Comparison of ENCODE assay signal across 8 cellular contexts in genomic region chr1:181023265-181024057, GRCh38. TPM values are rescaled to one million over a fixed set of nuclear protein-coding genes. Genes with fewer than 3 reads are reported as not detected.
DNase-seq lines count a peak whose midpoint lies in the region; ATAC-seq and TF ChIP-seq lines count a peak whose summit lies in the region.

No MANE protein-coding gene starts in this region.

- no peak for ATAC-seq in stimulated activated naive B cell treated with anti-CD40 and anti-IgM and Interleukin-4, amounts not matched to agents 10 μg/mL and 1 μg/mL and 100 μg/mL, for 72 hours (replicated peaks)
- no peak for ATAC-seq in GM19397 (IDR thresholded peaks at IDR 0.05; ENCODE audit: unreplicated experiment)
- ATAC-seq in GM18505 (IDR thresholded peaks at IDR 0.05; ENCODE audit: unreplicated experiment): no peak

- no peaks in the 10 kb centered on the region for H3K36me3 ChIP-seq in SU-DHL-6 (ENCODE audit: low read length)

- TF ChIP-seq POLR2A in GM18505 (IDR thresholded peaks at IDR 0.05; ENCODE audit: borderline replicate concordance, extremely low read depth, insufficient read depth, insufficient read length): no peak

- TF ChIP-seq CTCF in SU-DHL-6 (IDR thresholded peaks at IDR 0.05; ENCODE audit: insufficient read depth, low read length, poor library complexity, severe bottlenecking): no peak
- no peak for TF ChIP-seq CTCF in glutamatergic neuron (IDR thresholded peaks at IDR 0.05; ENCODE audit: partially characterized antibody, unreplicated experiment)

- no peaks in the 10 kb centered on the region for H3K9me2 ChIP-seq in SU-DHL-6 (replicated peaks; ENCODE audit: insufficient read depth, low read length)

- peaks cover 11% of the 10 kb centered on the region for H3K27me3 Mint-ChIP-seq in glutamatergic neuron (ENCODE audit: unreplicated experiment)
- no peaks in the 10 kb centered on the region for H3K27me3 Mint-ChIP-seq in stimulated activated naive B cell treated with anti-CD40 and anti-IgM and Interleukin-4, amounts not matched to agents 10 μg/mL and 1 μg/mL and 100 μg/mL, for 72 hours

- H3K4me3 Mint-ChIP-seq in glutamatergic neuron (ENCODE audit: unreplicated experiment): peak overlapping the region; percentile 94
- peak overlapping the region; percentile 88 to 93 for H3K4me3 Mint-ChIP-seq in stimulated activated naive B cell treated with anti-CD40 and anti-IgM and Interleukin-4, amounts not matched to agents 10 μg/mL and 1 μg/mL and 100 μg/mL, for 72 hours

- peak overlapping the region; percentile 73; the same call in 1 of the 2 replicates for H3K9ac ChIP-seq in SU-DHL-6 (ENCODE audit: low read length)

- peak overlapping the region; percentile 58 for H2AFZ ChIP-seq in SU-DHL-6 (ENCODE audit: low read depth, low read length, severe bottlenecking)

- H3K4me2 ChIP-seq in SU-DHL-6 (ENCODE audit: low read depth, low read length, poor library complexity, severe bottlenecking): peak overlapping the region; percentile 66

- H3F3A ChIP-seq in SU-DHL-6 (ENCODE audit: insufficient read depth): peaks cover 5% of the 10 kb centered on the region; the same call in 1 of the 2 replicates

- no peaks in the 10 kb centered on the region for H3K36me3 Mint-ChIP-seq in glutamatergic neuron (ENCODE audit: unreplicated experiment)
- H3K36me3 Mint-ChIP-seq in stimulated activated naive B cell treated with anti-CD40 and anti-IgM and Interleukin-4, amounts not matched to agents 10 μg/mL and 1 μg/mL and 100 μg/mL, for 72 hours: peaks cover 9 to 14% of the 10 kb centered on the region in 2 donors

- H3K4me1 Mint-ChIP-seq in glutamatergic neuron (ENCODE audit: low read depth, unreplicated experiment): peaks cover 21% of the 10 kb centered on the region
- peaks cover 20 to 42% of the 10 kb centered on the region in 2 donors for H3K4me1 Mint-ChIP-seq in stimulated activated naive B cell treated with anti-CD40 and anti-IgM and Interleukin-4, amounts not matched to agents 10 μg/mL and 1 μg/mL and 100 μg/mL, for 72 hours

- H3K4me3 ChIP-seq in SU-DHL-6 (ENCODE audit: insufficient read depth, low read length, poor library complexity, severe bottlenecking): peak overlapping the region; percentile 54

- peaks cover 41% of the 10 kb centered on the region for H3K79me2 ChIP-seq in SU-DHL-6 (ENCODE audit: insufficient read depth, low read length)

- peak overlapping the region; percentile 96 for H3K27ac Mint-ChIP-seq in glutamatergic neuron (ENCODE audit: unreplicated experiment)
- peak overlapping the region; percentile 96 for H3K27ac Mint-ChIP-seq in stimulated activated naive B cell treated with anti-CD40 and anti-IgM and Interleukin-4, amounts not matched to agents 10 μg/mL and 1 μg/mL and 100 μg/mL, for 72 hours

- no peaks in the 10 kb centered on the region for H3K9me3 ChIP-seq in SU-DHL-6 (ENCODE audit: insufficient read depth, low read length)

- peaks cover 19% of the 10 kb centered on the region for H3K9me3 Mint-ChIP-seq in glutamatergic neuron (ENCODE audit: unreplicated experiment)
- H3K9me3 Mint-ChIP-seq in stimulated activated naive B cell treated with anti-CD40 and anti-IgM and Interleukin-4, amounts not matched to agents 10 μg/mL and 1 μg/mL and 100 μg/mL, for 72 hours: no peaks in the 10 kb centered on the region

- no peaks in the 10 kb centered on the region for H4K20me1 ChIP-seq in SU-DHL-6 (ENCODE audit: low read depth, low read length)

- DNase-seq in NCI-H748 treated with DMSO at 0.1 percent for 48 hours (lab: John Stamatoyannopoulos, UW) (peak; percentile 58), NCI-H748 (lab: John Stamatoyannopoulos, UW; ENCODE audit: unreplicated experiment) (no peak), glutamatergic neuron (no peak), Ammon's horn (ENCODE audit: low spot score) (no peak)
- DNase-seq in stimulated activated naive B cell treated with anti-CD40 and anti-IgM and Interleukin-4, amounts not matched to agents 10 μg/mL and 1 μg/mL and 100 μg/mL, for 72 hours: no peak

- no peaks in the 10 kb centered on the region for H3K27me3 ChIP-seq in SU-DHL-6 (ENCODE audit: low read length)

- peak overlapping the region; percentile 50 for H3K27ac ChIP-seq in SU-DHL-6 (ENCODE audit: low read depth, low read length)

RNA-seq across cellular contexts. Expression of gene STX6, which starts 0.8 kb away (rescaled TPM):
- total RNA-seq in glutamatergic neuron (ENCODE audit: unreplicated experiment): 46.6 TPM

RNA-seq across cellular contexts. Expression of gene MR1, which starts 10.3 kb away (rescaled TPM):
- total RNA-seq in glutamatergic neuron (ENCODE audit: unreplicated experiment): not detected
